8 cellular contexts compared by ENCODE assay signal in the genomic region with DNA sequence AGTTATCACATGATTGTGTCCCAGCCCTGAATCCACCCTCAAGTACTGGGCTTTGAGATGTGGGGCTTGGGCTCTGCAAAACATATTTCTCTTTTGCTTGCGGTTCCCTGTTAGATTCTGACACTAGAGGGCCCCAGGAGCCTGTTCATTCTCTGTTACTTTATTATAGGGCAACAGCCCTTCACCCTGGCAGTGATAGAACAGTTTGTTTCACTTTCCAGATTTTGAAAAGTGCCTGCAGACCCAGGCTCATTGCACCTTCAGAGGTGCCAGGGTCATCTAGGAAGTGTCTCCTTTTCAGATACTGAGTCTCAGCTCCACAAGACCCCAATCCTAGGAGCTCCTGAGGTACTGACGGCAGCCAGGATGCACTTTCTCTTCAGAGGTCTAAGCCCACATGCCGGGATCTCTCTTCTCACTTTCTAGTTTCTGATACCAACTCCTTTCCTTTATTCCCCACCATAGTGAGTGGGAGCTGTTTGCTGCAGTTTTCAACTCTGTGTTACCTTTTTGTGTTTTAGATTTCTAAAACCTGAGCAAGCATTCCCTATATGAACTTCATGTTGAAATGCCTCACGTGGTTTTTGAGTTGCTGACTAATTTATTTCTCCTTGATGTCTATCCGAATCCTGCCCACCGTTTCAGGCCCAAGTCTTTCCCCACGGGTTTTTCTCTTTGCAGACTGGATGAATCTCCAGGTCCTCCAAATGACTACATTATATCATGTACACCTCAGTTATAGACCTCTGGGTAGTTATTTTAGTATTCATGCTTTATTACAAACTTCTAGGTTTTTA. TPM values are rescaled to one million over a fixed set of nuclear protein-coding genes. Genes with fewer than 3 reads are reported as not detected.
DNase-seq lines count a peak whose midpoint lies in the region; ATAC-seq and TF ChIP-seq lines count a peak whose summit lies in the region.

No MANE protein-coding gene starts in this region.

- WGBS in right lobe of liver (ENCODE audit: insufficient coverage, low coverage, low lambda C conversion rate, missing lambda C conversion rate) = 27% methylated on average over 7 of the region's 7 CpGs

- intact Hi-C loops in right lobe of liver (cut with DNase I) = no loop called here

- H3K4me3 ChIP-seq in WI38 (ENCODE audit: low read depth, low read length) = no peak overlapping the region
- H3K4me3 ChIP-seq in coronary artery = peak overlapping the region; percentile 39
- H3K4me3 ChIP-seq in right lobe of liver = peak overlapping the region; percentile 17 to 41 (median 25)

- peak; percentile 56 for ATAC-seq in HG02981 (IDR thresholded peaks at IDR 0.05; ENCODE audit: unreplicated experiment)
- peak; percentile 95 to 99 (median 98) for ATAC-seq in right lobe of liver

- H3K27me3 ChIP-seq in right lobe of liver = no peaks in the 10 kb centered on the region

- H3K27ac ChIP-seq in coronary artery = no peak overlapping the region
- no peak overlapping the region for H3K27ac ChIP-seq in right lobe of liver

- no peaks in the 10 kb centered on the region for H3K4me1 ChIP-seq in right lobe of liver

- TF ChIP-seq CTCF in WI38 (IDR thresholded peaks at IDR 0.05; ENCODE audit: low read depth, low read length) = peak; percentile 73
- no peak for TF ChIP-seq CTCF in coronary artery (IDR thresholded peaks at IDR 0.05)
- peak; percentile 72 to 85 (median 78) for TF ChIP-seq CTCF in right lobe of liver (IDR thresholded peaks at IDR 0.05)

- H3K36me3 ChIP-seq in right lobe of liver = no peaks in the 10 kb centered on the region

- DNase-seq in NCI-H524 (lab: John Stamatoyannopoulos, UW) (peak; percentile 11 to 58), NCI-H524 treated with DMSO at 0.1 percent for 48 hours (lab: John Stamatoyannopoulos, UW) (no peak), NCI-H226 (peak; percentile 36), coronary artery (ENCODE audit: low spot score) (no peak), right lobe of liver (no peak)
- DNase-seq in stimulated activated naive CD4-positive, alpha-beta T cell (lab: John Stamatoyannopoulos, UW) = peak; percentile 11 to 71 (median 46)

- H3K9me3 ChIP-seq in right lobe of liver = no peaks in the 10 kb centered on the region

- TF ChIP-seq POLR2A in right lobe of liver (IDR thresholded peaks at IDR 0.05) = no peak

RNA-seq across cellular contexts. Expression of a gene that starts 10.9 kb away (rescaled TPM):
- total RNA-seq in right lobe of liver = 1 to 10 TPM; 5.0 to 9.2 (median 7.0) TPM

RNA-seq across cellular contexts. Expression of a gene that starts 51.9 kb away (rescaled TPM):
- total RNA-seq in right lobe of liver = 10 to 100 TPM in 1 of 6 experiments, 1 to 10 TPM in 5; 2.9 to 10.3 (median 8.6) TPM

Comparison
In these comparisons a context has a peak if more than half of its experiments do, and no peak if none do; other contexts are left out.
1. DNase-seq: peak in NCI-H524 (2 of 2), NCI-H226 (single experiment) and stimulated activated naive CD4-positive, alpha-beta T cell (6 of 6); none in NCI-H524 treated with DMSO at 0.1 percent for 48 hours (single experiment), coronary artery (single experiment) and right lobe of liver (0 of 3).